ENCODE assay signal across 8 cellular contexts in the genomic region with DNA sequence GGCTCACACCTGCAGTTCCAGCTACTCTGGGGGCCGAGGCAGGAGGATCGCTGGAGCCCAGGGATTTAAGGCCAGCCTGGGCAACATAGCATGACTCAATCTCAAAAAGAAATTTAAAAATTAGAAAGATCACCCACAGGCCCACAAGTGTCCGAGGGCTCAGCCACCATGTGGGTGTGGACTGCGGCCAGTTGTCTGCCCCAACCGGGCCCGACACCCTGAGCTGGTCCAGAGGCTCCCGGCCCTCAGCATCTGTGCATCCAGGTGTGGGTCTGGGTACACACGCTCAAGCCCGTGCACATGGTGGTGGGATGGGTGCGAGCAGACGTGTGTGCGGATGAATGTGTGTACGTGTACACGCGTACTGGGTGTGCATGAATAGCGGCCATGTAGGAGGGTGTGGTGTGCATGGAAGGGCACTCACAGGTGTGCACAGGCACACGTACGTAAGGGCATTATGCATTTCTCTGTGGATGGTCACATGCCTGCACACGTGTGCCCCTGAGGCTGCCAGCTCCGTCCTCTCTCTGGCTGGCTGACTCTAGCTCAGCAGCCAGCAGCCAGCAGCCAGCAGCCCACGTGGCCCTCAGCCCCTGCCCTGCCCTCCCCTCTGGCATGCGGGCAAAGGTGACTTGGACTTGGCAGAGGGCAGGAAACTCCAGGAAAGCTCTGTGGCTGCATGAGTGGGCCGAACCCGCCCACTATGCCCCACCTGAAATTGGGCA. TPM values are rescaled to one million over a fixed set of nuclear protein-coding genes. Genes with fewer than 3 reads are reported as not detected.
DNase-seq lines count a peak whose midpoint lies in the region; ATAC-seq lines count a peak whose summit lies in the region.

No MANE protein-coding gene starts in this region.

- ATAC-seq in sciatic nerve (peak; percentile 64), GM21717 (IDR thresholded peaks at IDR 0.05; ENCODE audit: unreplicated experiment) (no peak)

- intact Hi-C loops in sciatic nerve (cut with DNase I) = loop anchor here (5.0 kb wide), 1 partner anchor 143 kb away; no protein-coding TSS in a partner anchor

- DNase-seq in HK-2 (ENCODE audit: unreplicated experiment) = peak; percentile 77
- peak; percentile 42 for DNase-seq in astrocyte of the hippocampus (ENCODE audit: low read depth, low spot score)
- peak; percentile 36 to 41 for DNase-seq in hippocampal formation (lab: John Stamatoyannopoulos, UW)
- no peak for DNase-seq in sciatic nerve (ENCODE audit: low spot score)
- no peak for DNase-seq in NCI-H2081 (lab: John Stamatoyannopoulos, UW)
- DNase-seq in NK-92 (lab: John Stamatoyannopoulos, UW; ENCODE audit: unreplicated experiment) = no peak
- no peak for DNase-seq in activated CD8-positive, alpha-beta memory T cell treated with anti-CD3 and anti-CD28 coated beads, Interleukin-2, amount 50 U/mL, for 48 hours

RNA-seq across cellular contexts. Expression of a gene that starts 23.3 kb away (rescaled TPM):
- 21.7 TPM for total RNA-seq in sciatic nerve

RNA-seq across cellular contexts. Expression of a gene that starts 35.8 kb away (rescaled TPM):
- 24.9 TPM for total RNA-seq in sciatic nerve

RNA-seq across cellular contexts. Expression of a gene that starts 44.0 kb away (rescaled TPM):
- 34.7 TPM for total RNA-seq in sciatic nerve

Comparison
In these comparisons a context has a peak if more than half of its experiments do, and no peak if none do; other contexts are left out.
1. DNase-seq: peak in HK-2 (single experiment), astrocyte of the hippocampus (single experiment) and hippocampal formation (2 of 2); none in sciatic nerve (single experiment), NCI-H2081 (0 of 2), NK-92 (single experiment) and activated CD8-positive, alpha-beta memory T cell treated with anti-CD3 and anti-CD28 coated beads, Interleukin-2, amount 50 U/mL, for 48 hours (single experiment).